ENCODE assay signal across 20 cellular contexts in genomic region chr2:177680866-177681358, GRCh38.
DNase-seq lines count a peak whose midpoint lies in the region; ATAC-seq and FAIRE-seq lines count a peak whose summit lies in the region.
"Had no signal": no experiment of that assay in that cellular context is flagged by ENCODE, and none has a peak within 500 bp of the region (broad histone marks: within the 10 kb centered on the region; RNA-seq: fewer than 3 reads in every experiment).

No MANE protein-coding gene starts in this region.

- ATAC-seq in left colon = peak; percentile 59
- ATAC-seq: GM12878, HepG2 had no signal

- H3K27me3 ChIP-seq in HAP-1 (ENCODE audit: low read depth) = no peaks in the 10 kb centered on the region
- H3K27me3 ChIP-seq: BE2C had no signal

- peaks cover 40% of the 10 kb centered on the region for H3K4me1 ChIP-seq in HAP-1

- no peaks in the 10 kb centered on the region for H3K9me3 ChIP-seq in HAP-1
- H3K9me3 ChIP-seq: BE2C had no signal

- H3K4me3 ChIP-seq in HAP-1 = no peak overlapping the region
- H3K4me3 ChIP-seq: GM12878 had no signal

- FAIRE-seq in TTC549 (lab: Jason Lieb, UNC) = peak; percentile 100
- FAIRE-seq: A204.1, GM12878, GM19239, H1, HepG2 had no signal

- H3K36me3 ChIP-seq in HAP-1 (replicated peaks) = no peaks in the 10 kb centered on the region
- H3K36me3 ChIP-seq: BE2C had no signal

- intact Hi-C loops in left colon (cut with DNase I, micrococcal nuclease) = no loop called here

- in situ Hi-C loops in HAP-1 (cut with MboI; ENCODE audit: low sequenced_read_pairs) = no loop called here

- DNase-seq in HAP-1 (ENCODE audit: low spot score in 2 of 2) (peak; percentile 49 to 94), left colon (no peak), HK-2 (ENCODE audit: unreplicated experiment) (no peak), DMS114 treated with DMSO at 0.1 percent for 48 hours (lab: John Stamatoyannopoulos, UW; ENCODE audit: unreplicated experiment) (no peak), EL (no peak)
- DNase-seq: ACHN; BE2C; C1 segment of cervical spinal cord; CD4-positive, CD25-positive, alpha-beta regulatory T cell; CD8-positive, alpha-beta memory T cell; COR-L47; DMS 273 treated with DMSO at 0.1 percent for 48 hours; H9; KG1 had no signal

Comparison
In these comparisons a context has a peak if more than half of its experiments do, and no peak if none do; other contexts are left out.
1. DNase-seq: peak in HAP-1 (2 of 2); none in left colon (0 of 2), HK-2 (single experiment), DMS114 treated with DMSO at 0.1 percent for 48 hours (single experiment) and EL (single experiment).